9 cellular contexts compared by ENCODE assay signal in genomic region chr3:13684350-13684749, GRCh38.
"Had no signal": no experiment of that assay in that cellular context is flagged by ENCODE, and none has a peak within 500 bp of the region (broad histone marks: within the 10 kb centered on the region; RNA-seq: fewer than 3 reads in every experiment).

No MANE protein-coding gene starts in this region.

- H3K9me3 ChIP-seq: HAP-1 had no signal

- DNase-seq: GM23248, GOT3, HFFc6, KG1 had no signal

- H3K4me1 ChIP-seq: HAP-1 had no signal

- H3K4me3 Mint-ChIP-seq: HFFc6, IgD-negative memory B cell had no signal

- H2AFZ ChIP-seq: GM23248 had no signal

- H3K27ac ChIP-seq: GM23248, HL-60 had no signal

- H3K27ac Mint-ChIP-seq: HFFc6, IgD-negative memory B cell had no signal

- H3K4me3 ChIP-seq: GM23248, HAP-1, K562 had no signal

- H3K36me3 ChIP-seq: HAP-1 had no signal

- H3K9me3 Mint-ChIP-seq: HFFc6, IgD-negative memory B cell had no signal

- FAIRE-seq: HepG2, K562 had no signal

- H3K36me3 Mint-ChIP-seq: IgD-negative memory B cell had no signal
